Comparison of ENCODE assay signal across 1 cellular context in genomic region chr1:159992161-159992560, GRCh38.
TF ChIP-seq lines count a peak whose summit lies in the region.

No MANE protein-coding gene starts in this region.

TF ChIP-seq in H1, 55 proteins besides CTCF, POLR2A, EP300 and RAD21:
- TF ChIP-seq RXRA (IDR thresholded peaks at IDR 0.05; ENCODE audit: insufficient read depth, low read depth, low read length) (no peak), RFX5 (IDR thresholded peaks at IDR 0.05; ENCODE audit: borderline replicate concordance, low read depth, low read length) (no peak), POU5F1 (IDR thresholded peaks at IDR 0.05; ENCODE audit: low read depth, low read length) (no peak)
